In the genomic region with DNA sequence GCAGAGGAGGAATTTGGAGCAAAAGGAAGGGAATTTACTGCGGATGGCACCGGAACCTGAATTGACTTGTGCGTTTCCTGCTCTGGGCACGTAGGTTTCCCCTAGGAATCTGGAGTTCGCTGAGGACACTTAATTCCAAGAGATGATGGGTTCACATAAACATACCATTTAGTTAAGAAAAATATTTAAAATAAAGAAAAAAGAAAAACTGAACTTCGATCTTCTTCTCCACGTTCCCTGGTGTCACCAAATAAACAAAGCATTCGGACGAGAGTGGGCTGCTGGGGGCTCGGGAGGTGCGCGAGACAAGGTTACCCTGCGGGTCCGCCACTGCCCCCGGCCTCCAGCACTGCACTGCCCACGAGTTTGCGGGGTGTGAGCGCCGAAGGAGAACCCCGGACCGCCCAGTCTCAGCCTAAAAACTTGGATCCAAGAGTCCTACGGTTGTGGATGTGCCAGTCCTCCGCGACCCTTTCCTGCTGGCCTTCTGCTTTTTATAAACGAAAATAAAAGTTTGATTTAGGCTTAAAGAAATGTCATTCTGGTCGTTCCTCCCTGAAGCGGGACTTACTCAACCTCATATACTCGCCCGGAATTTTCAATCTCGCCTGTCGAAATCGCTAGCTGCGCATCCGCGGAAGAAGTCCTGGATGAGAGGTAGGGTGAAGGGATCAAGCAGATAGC, we compare ENCODE assay signal across 8 cellular contexts. TPM values are rescaled to one million over a fixed set of nuclear protein-coding genes. Genes with fewer than 3 reads are reported as not detected.
DNase-seq lines count a peak whose midpoint lies in the region; ATAC-seq and TF ChIP-seq lines count a peak whose summit lies in the region.

No MANE protein-coding gene starts in this region.

- TF ChIP-seq POLR2A in GM18505 (IDR thresholded peaks at IDR 0.05; ENCODE audit: borderline replicate concordance, extremely low read depth, insufficient read depth, insufficient read length): no peak

- H3K9me3 ChIP-seq in colonic mucosa: no peaks in the 10 kb centered on the region
- H3K9me3 ChIP-seq in muscle layer of duodenum (ENCODE audit: control insufficient read depth in 1 of 2, low read length in 2 of 2): no peaks in the 10 kb centered on the region

- H3K4me3 Mint-ChIP-seq in IgD-negative memory B cell: peak overlapping the region; percentile 78 to 92 (median 86)

- TF ChIP-seq CTCF in colonic mucosa (IDR thresholded peaks at IDR 0.05): no peak

- H3K36me3 ChIP-seq in colonic mucosa: no peaks in the 10 kb centered on the region
- H3K36me3 ChIP-seq in muscle layer of duodenum (ENCODE audit: control insufficient read depth in 1 of 2, insufficient read depth in 2 of 2, low read length in 2 of 2): no peaks in the 10 kb centered on the region

- H3K4me3 ChIP-seq in colonic mucosa (peak overlapping the region; percentile 68), muscle layer of duodenum (ENCODE audit: low read depth in 1 of 2, low read length in 2 of 2) (peak overlapping the region; percentile 79 to 96)

- peaks cover 47% of the 10 kb centered on the region for H3K27me3 Mint-ChIP-seq in IgD-negative memory B cell

- H3K27ac Mint-ChIP-seq in IgD-negative memory B cell: peak overlapping the region in 2 of 3 donors; percentile 85

- H3K36me3 Mint-ChIP-seq in IgD-negative memory B cell: peaks cover 1% of the 10 kb centered on the region

- peaks cover 7 to 21% (median 18%) of the 10 kb centered on the region in 3 donors for H3K4me1 Mint-ChIP-seq in IgD-negative memory B cell

- intact Hi-C loops in colonic mucosa (cut with DNase I): loop anchor here (5.0 to 10.0 kb wide), 4 partner anchors 220 to 1500 kb away; no protein-coding TSS in a partner anchor

- no peak for DNase-seq in colonic mucosa
- DNase-seq in activated gamma-delta T cell (lab: John Stamatoyannopoulos, UW): no peak
- DNase-seq in DMS153 treated with DMSO at 0.1 percent for 48 hours (lab: John Stamatoyannopoulos, UW; ENCODE audit: unreplicated experiment): no peak
- DNase-seq in NCI-H1105 treated with DMSO at 0.1 percent for 48 hours (lab: John Stamatoyannopoulos, UW): no peak
- DNase-seq in NCI-H1436 treated with DMSO at 0.1 percent for 48 hours (lab: John Stamatoyannopoulos, UW): no peak

- H3K27ac ChIP-seq in colonic mucosa (no peak overlapping the region), muscle layer of duodenum (ENCODE audit: low read length) (peak overlapping the region; percentile 39)

- ATAC-seq in GM18505 (IDR thresholded peaks at IDR 0.05; ENCODE audit: unreplicated experiment): peak; percentile 2

- no peaks in the 10 kb centered on the region for H3K9me3 Mint-ChIP-seq in IgD-negative memory B cell

- H3K27me3 ChIP-seq in colonic mucosa (peaks cover 41% of the 10 kb centered on the region), muscle layer of duodenum (ENCODE audit: low read depth, low read length) (no peaks in the 10 kb centered on the region)

- H3K4me1 ChIP-seq in colonic mucosa (peaks cover 6% of the 10 kb centered on the region), muscle layer of duodenum (ENCODE audit: control insufficient read depth in 1 of 2, insufficient read depth in 2 of 2, low read length in 2 of 2) (peaks cover 0 to 24% of the 10 kb centered on the region in 2 donors)

- peak overlapping the region; percentile 34 to 67 for H3K9ac ChIP-seq in colonic mucosa (ENCODE audit: low read depth in 2 of 2, low read length in 2 of 2)

RNA-seq across cellular contexts. Expression of gene SKIDA1, which starts 30.3 kb away (rescaled TPM):
- polyA plus RNA-seq in IgD-negative memory B cell: not detected
- under 1 TPM; 0.10 to 0.45 TPM for total RNA-seq in colonic mucosa

RNA-seq across cellular contexts. Expression of gene MLLT10, which starts 38.9 kb away (rescaled TPM):
- polyA plus RNA-seq in IgD-negative memory B cell: 8.7 TPM
- 10 to 100 TPM; 17.8 to 25.1 TPM for total RNA-seq in colonic mucosa
